ENCODE assay signal across 19 cellular contexts in the genomic region with DNA sequence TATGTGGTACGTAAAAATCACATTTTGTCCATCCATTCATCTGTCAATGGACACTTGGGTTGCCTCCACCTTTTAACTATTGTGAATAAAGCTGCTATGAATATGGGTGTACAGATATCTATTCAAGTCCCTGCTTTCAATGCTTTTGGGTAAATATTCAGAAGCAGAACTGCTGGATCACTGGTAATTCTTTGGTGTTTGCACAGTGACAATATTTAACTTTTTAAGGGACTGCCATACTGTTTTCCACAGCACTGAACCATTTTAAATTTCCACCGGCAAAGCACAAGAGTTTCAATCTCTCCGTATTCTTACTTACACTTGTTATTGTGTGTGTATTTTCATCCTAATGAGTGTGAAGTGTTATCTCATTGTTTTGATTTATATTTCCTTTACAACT.
DNase-seq lines count a peak whose midpoint lies in the region; FAIRE-seq and TF ChIP-seq lines count a peak whose summit lies in the region.
"Had no signal": no experiment of that assay in that cellular context is flagged by ENCODE, and none has a peak within 500 bp of the region (broad histone marks: within the 10 kb centered on the region; RNA-seq: fewer than 3 reads in every experiment).

No MANE protein-coding gene starts in this region.

- FAIRE-seq in islet of Langerhans (lab: Jason Lieb, UNC) = peak; percentile 69
- FAIRE-seq: GM12891, GM18507, H54 had no signal

- H3K9me3 ChIP-seq in endocrine pancreas (ENCODE audit: control insufficient read depth, low read length) (no peaks in the 10 kb centered on the region), liver (ENCODE audit: control insufficient read depth in 4 of 4, low read length in 3 of 4) (no peaks in the 10 kb centered on the region)
- H3K9me3 ChIP-seq: HAP-1 had no signal

- DNase-seq in hippocampal formation (lab: John Stamatoyannopoulos, UW) (no peak), HUDEP-2 (lab: John Stamatoyannopoulos, UW; ENCODE audit: unreplicated experiment in 76 of 76) (no peak), globus pallidus (ENCODE audit: low spot score) (no peak)
- DNase-seq: C1 segment of cervical spinal cord; Calu3; CD4-positive, alpha-beta memory T cell; COR-L47; DMS53; DMS79 treated with DMSO at 0.1 percent for 48 hours; GF-D8; GOT3; HFFc6 had no signal

- H3K36me3 ChIP-seq in endocrine pancreas (ENCODE audit: control insufficient read depth, insufficient read depth, low read length) (no peaks in the 10 kb centered on the region), liver (ENCODE audit: control insufficient read depth in 4 of 4, insufficient read depth in 3 of 4, low read depth in 1 of 4, low read length in 3 of 4) (no peaks in the 10 kb centered on the region)
- H3K36me3 ChIP-seq: HAP-1 had no signal

- peaks cover 16% of the 10 kb centered on the region for H3K4me1 ChIP-seq in endocrine pancreas (ENCODE audit: control insufficient read depth, insufficient read depth, low read length)
- peaks cover 0 to 17% (median 8%) of the 10 kb centered on the region in 4 donors for H3K4me1 ChIP-seq in liver (ENCODE audit: control insufficient read depth in 4 of 4, insufficient read depth in 4 of 4, low read length in 3 of 4)

- WGBS in liver = 56% methylated on average over 3 of the region's 3 CpGs

- no peak for TF ChIP-seq CTCF in liver (IDR thresholded peaks at IDR 0.05; ENCODE audit: low read depth, low read length, missing input control)

- no peak overlapping the region for H3K27ac ChIP-seq in liver (ENCODE audit: low read depth in 1 of 2, low read length in 2 of 2)

- peak overlapping the region; percentile 76 for H3K4me3 ChIP-seq in endocrine pancreas (ENCODE audit: control insufficient read depth, insufficient read depth, low read length)
- H3K4me3 ChIP-seq in liver (ENCODE audit: low read depth in 1 of 3, low read length in 3 of 3) = no peak overlapping the region
- H3K4me3 ChIP-seq: HAP-1 had no signal

- TF ChIP-seq RAD21 in liver (IDR thresholded peaks at IDR 0.05) = peak; percentile 21 to 45

- H3K9ac ChIP-seq in endocrine pancreas (ENCODE audit: control insufficient read depth, insufficient read depth, low read length) (no peak overlapping the region), liver (ENCODE audit: low read depth in 1 of 2, low read length in 2 of 2) (no peak overlapping the region)

- H3K27me3 ChIP-seq in endocrine pancreas (ENCODE audit: control insufficient read depth, insufficient read depth, low read length) = no peaks in the 10 kb centered on the region
- H3K27me3 ChIP-seq in liver (ENCODE audit: control insufficient read depth in 4 of 4, insufficient read depth in 4 of 4, low read length in 3 of 4) = no peaks in the 10 kb centered on the region

TF ChIP-seq in liver, 16 proteins besides CTCF, POLR2A, EP300 and RAD21:
- TF ChIP-seq, protein P1, sequence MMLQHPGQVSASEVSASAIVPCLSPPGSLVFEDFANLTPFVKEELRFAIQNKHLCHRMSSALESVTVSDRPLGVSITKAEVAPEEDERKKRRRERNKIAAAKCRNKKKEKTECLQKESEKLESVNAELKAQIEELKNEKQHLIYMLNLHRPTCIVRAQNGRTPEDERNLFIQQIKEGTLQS (IDR thresholded peaks at IDR 0.05) = no peak
- TF ChIP-seq RXRA (IDR thresholded peaks at IDR 0.05) = no peak
- TF ChIP-seq, protein P2, sequence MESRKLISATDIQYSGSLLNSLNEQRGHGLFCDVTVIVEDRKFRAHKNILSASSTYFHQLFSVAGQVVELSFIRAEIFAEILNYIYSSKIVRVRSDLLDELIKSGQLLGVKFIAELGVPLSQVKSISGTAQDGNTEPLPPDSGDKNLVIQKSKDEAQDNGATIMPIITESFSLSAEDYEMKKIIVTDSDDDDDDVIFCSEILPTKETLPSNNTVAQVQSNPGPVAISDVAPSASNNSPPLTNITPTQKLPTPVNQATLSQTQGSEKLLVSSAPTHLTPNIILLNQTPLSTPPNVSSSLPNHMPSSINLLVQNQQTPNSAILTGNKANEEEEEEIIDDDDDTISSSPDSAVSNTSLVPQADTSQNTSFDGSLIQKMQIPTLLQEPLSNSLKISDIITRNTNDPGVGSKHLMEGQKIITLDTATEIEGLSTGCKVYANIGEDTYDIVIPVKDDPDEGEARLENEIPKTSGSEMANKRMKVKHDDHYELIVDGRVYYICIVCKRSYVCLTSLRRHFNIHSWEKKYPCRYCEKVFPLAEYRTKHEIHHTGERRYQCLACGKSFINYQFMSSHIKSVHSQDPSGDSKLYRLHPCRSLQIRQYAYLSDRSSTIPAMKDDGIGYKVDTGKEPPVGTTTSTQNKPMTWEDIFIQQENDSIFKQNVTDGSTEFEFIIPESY (IDR thresholded peaks at IDR 0.05) = no peak
- TF ChIP-seq FOXA2 (IDR thresholded peaks at IDR 0.05) = peak; percentile 37
- TF ChIP-seq YY1 (IDR thresholded peaks at IDR 0.05) = peak; percentile 93
- TF ChIP-seq HNF4A (conservative IDR thresholded peaks at IDR 0.05) = peak in 1 of 2 donors; percentile 7
- TF ChIP-seq JUND (IDR thresholded peaks at IDR 0.05) = no peak
- no peak for TF ChIP-seq TAF1 (conservative IDR thresholded peaks at IDR 0.05)
- TF ChIP-seq FOXA1 (IDR thresholded peaks at IDR 0.05) = no peak
- TF ChIP-seq, protein P3, sequence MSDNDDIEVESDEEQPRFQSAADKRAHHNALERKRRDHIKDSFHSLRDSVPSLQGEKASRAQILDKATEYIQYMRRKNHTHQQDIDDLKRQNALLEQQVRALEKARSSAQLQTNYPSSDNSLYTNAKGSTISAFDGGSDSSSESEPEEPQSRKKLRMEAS (IDR thresholded peaks at IDR 0.05) = no peak
- no peak for TF ChIP-seq NR2F2 (IDR thresholded peaks at IDR 0.05)
- no peak for TF ChIP-seq SP1 (IDR thresholded peaks at IDR 0.05)
- no peak for TF ChIP-seq HNF4G (IDR thresholded peaks at IDR 0.05)
- TF ChIP-seq, protein P4, sequence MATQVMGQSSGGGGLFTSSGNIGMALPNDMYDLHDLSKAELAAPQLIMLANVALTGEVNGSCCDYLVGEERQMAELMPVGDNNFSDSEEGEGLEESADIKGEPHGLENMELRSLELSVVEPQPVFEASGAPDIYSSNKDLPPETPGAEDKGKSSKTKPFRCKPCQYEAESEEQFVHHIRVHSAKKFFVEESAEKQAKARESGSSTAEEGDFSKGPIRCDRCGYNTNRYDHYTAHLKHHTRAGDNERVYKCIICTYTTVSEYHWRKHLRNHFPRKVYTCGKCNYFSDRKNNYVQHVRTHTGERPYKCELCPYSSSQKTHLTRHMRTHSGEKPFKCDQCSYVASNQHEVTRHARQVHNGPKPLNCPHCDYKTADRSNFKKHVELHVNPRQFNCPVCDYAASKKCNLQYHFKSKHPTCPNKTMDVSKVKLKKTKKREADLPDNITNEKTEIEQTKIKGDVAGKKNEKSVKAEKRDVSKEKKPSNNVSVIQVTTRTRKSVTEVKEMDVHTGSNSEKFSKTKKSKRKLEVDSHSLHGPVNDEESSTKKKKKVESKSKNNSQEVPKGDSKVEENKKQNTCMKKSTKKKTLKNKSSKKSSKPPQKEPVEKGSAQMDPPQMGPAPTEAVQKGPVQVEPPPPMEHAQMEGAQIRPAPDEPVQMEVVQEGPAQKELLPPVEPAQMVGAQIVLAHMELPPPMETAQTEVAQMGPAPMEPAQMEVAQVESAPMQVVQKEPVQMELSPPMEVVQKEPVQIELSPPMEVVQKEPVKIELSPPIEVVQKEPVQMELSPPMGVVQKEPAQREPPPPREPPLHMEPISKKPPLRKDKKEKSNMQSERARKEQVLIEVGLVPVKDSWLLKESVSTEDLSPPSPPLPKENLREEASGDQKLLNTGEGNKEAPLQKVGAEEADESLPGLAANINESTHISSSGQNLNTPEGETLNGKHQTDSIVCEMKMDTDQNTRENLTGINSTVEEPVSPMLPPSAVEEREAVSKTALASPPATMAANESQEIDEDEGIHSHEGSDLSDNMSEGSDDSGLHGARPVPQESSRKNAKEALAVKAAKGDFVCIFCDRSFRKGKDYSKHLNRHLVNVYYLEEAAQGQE (IDR thresholded peaks at IDR 0.05) = no peak
- no peak for TF ChIP-seq GABPA (IDR thresholded peaks at IDR 0.05 in 1 of 2, conservative IDR thresholded peaks at IDR 0.05 in 1 of 2)
